ENCODE assay signal across 12 cellular contexts in genomic region chr1:158163000-158163947, GRCh38. TPM values are rescaled to one million over a fixed set of nuclear protein-coding genes. Genes with fewer than 3 reads are reported as not detected.
A peak's percentile ranks its signal among the peaks of the same experiment; 100 is the strongest.
DNase-seq lines count a peak whose midpoint lies in the region; ATAC-seq and TF ChIP-seq lines count a peak whose summit lies in the region.
"Had no signal": no experiment of that assay in that cellular context is flagged by ENCODE, and none has a peak within 500 bp of the region (broad histone marks: within the 10 kb centered on the region; RNA-seq: fewer than 3 reads in every experiment).

No MANE protein-coding gene starts in this region.

- ATAC-seq in GM19351 (IDR thresholded peaks at IDR 0.05; ENCODE audit: unreplicated experiment) (peak; percentile 99), HG02884 (IDR thresholded peaks at IDR 0.05; ENCODE audit: unreplicated experiment) (peak; percentile 96)

- peaks cover 93% of the 10 kb centered on the region for H3K27me3 ChIP-seq in MM.1S (replicated peaks; ENCODE audit: insufficient read depth, low read length)
- H3K27me3 ChIP-seq in left ventricle myocardium inferior (ENCODE audit: low read depth), result no peaks in the 10 kb centered on the region
- H3K27me3 ChIP-seq: BE2C had no signal

- no peak overlapping the region for H3K4me3 ChIP-seq in MM.1S (ENCODE audit: low read length)
- no peak overlapping the region for H3K4me3 ChIP-seq in left ventricle myocardium inferior

- H3K9ac ChIP-seq in MM.1S (ENCODE audit: low read length), result no peak overlapping the region

- H3K9me3 ChIP-seq in MM.1S (replicated peaks; ENCODE audit: insufficient read depth, low read length), result no peaks in the 10 kb centered on the region
- H3K9me3 ChIP-seq in left ventricle myocardium inferior (replicated peaks), result no peaks in the 10 kb centered on the region
- H3K9me3 ChIP-seq: BE2C had no signal

- H3K9me2 ChIP-seq in MM.1S (replicated peaks; ENCODE audit: insufficient read depth, low read length), result no peaks in the 10 kb centered on the region

- no peaks in the 10 kb centered on the region for H4K20me1 ChIP-seq in MM.1S (ENCODE audit: insufficient read depth, low read length)

- H3K79me2 ChIP-seq in MM.1S (ENCODE audit: low read length), result no peaks in the 10 kb centered on the region

- H3K4me2 ChIP-seq in MM.1S (ENCODE audit: low read depth, low read length), result no peak overlapping the region

- intact Hi-C loops in left ventricle myocardium inferior (cut with micrococcal nuclease), result no loop called here

- H3F3A ChIP-seq in MM.1S (ENCODE audit: insufficient read depth, low read length), result peaks cover 7% of the 10 kb centered on the region

- H3K4me1 ChIP-seq in MM.1S (ENCODE audit: low read length) (peaks cover 8% of the 10 kb centered on the region; the same call in 1 of the 2 replicates), left ventricle myocardium inferior (no peaks in the 10 kb centered on the region)
- H3K4me1 ChIP-seq: BE2C had no signal

- peak; percentile 40 for DNase-seq in GM10266 (ENCODE audit: extremely low spot score)
- peak; percentile 88 for DNase-seq in MM.1S
- DNase-seq in NCI-H226, result no peak
- DNase-seq in activated naive CD4-positive, alpha-beta T cell (lab: John Stamatoyannopoulos, UW), result no peak
- no peak for DNase-seq in NCI-H1105 (lab: John Stamatoyannopoulos, UW)
- no peak for DNase-seq in left ventricle myocardium inferior
- DNase-seq: activated CD8-positive, alpha-beta memory T cell treated with anti-CD3 and anti-CD28 coated beads, Interleukin-2, amount 50 U/mL, for 4 hours; BE2C; central memory CD4-positive, alpha-beta T cell; NCI-H1105 treated with DMSO at 0.1 percent for 48 hours had no signal

- no peak overlapping the region for H2AFZ ChIP-seq in MM.1S (ENCODE audit: low read length)

- H3K27ac ChIP-seq in MM.1S (ENCODE audit: low read length) (no peak overlapping the region), left ventricle myocardium inferior (replicated peaks) (no peak overlapping the region)

- no peaks in the 10 kb centered on the region for H3K36me3 ChIP-seq in MM.1S (replicated peaks; ENCODE audit: insufficient read depth, low read length)
- no peaks in the 10 kb centered on the region for H3K36me3 ChIP-seq in left ventricle myocardium inferior
- H3K36me3 ChIP-seq: BE2C had no signal

- TF ChIP-seq CTCF in GM10266 (IDR thresholded peaks at IDR 0.05; ENCODE audit: control insufficient read depth, insufficient read depth, low read depth, missing control alignments), result no peak
- TF ChIP-seq CTCF in MM.1S (IDR thresholded peaks at IDR 0.05; ENCODE audit: low read length), result no peak
- TF ChIP-seq CTCF in left ventricle myocardium inferior (IDR thresholded peaks at IDR 0.05; ENCODE audit: borderline replicate concordance), result no peak

RNA-seq across cellular contexts. Expression of gene CD1D, which starts 17.4 kb away (rescaled TPM):
- total RNA-seq in left ventricle myocardium inferior, result 1.4 TPM

Comparison
In these comparisons a context has a peak if more than half of its experiments do, and no peak if none do; other contexts are left out.
1. DNase-seq: peak in GM10266 (single experiment) and MM.1S (single experiment); none in NCI-H226 (single experiment), activated naive CD4-positive, alpha-beta T cell (0 of 4), NCI-H1105 (single experiment) and left ventricle myocardium inferior (single experiment).